Comparison of ENCODE assay signal across 23 cellular contexts in the genomic region with DNA sequence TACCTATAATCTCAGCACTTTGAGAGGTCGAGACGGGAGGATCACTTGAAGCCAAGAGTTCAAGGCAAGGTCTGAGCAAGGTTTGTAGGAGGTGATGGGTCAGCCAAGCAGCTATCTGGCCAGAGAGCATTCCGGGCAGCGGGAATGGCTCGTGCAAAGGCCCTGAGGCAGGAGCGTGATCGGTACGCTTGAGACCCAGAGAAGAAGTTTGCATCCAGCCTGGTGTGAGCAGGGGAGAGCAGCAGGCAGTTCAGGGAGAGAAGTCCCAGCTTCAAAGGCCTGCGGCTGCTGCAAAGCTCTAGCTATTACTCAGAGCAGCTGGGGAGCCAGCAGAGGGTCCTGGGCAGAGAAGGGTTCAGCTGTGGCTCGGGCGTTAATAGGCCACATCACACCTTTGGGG. TPM values are rescaled to one million over a fixed set of nuclear protein-coding genes. Genes with fewer than 3 reads are reported as not detected.
DNase-seq lines count a peak whose midpoint lies in the region; ATAC-seq, FAIRE-seq and TF ChIP-seq lines count a peak whose summit lies in the region.
"Had no signal": no experiment of that assay in that cellular context is flagged by ENCODE, and none has a peak within 500 bp of the region (broad histone marks: within the 10 kb centered on the region; RNA-seq: fewer than 3 reads in every experiment).

No MANE protein-coding gene starts in this region.

- H3K79me2 ChIP-seq in HepG2 (ENCODE audit: insufficient read depth, low read length) = no peaks in the 10 kb centered on the region

- ATAC-seq in HepG2 (no peak), right lobe of liver (no peak), HG02970 (IDR thresholded peaks at IDR 0.05; ENCODE audit: low FRiP score, unreplicated experiment) (no peak)
- no peak for ATAC-seq in stimulated activated effector memory CD8-positive, alpha-beta T cell treated with anti-CD3 and anti-CD28 coated beads, Interleukin-12 subunit alpha, Interleukin-12 subunit beta, amount 100 ng/mL, for 72 hours
- ATAC-seq: A549, GM12878 had no signal

- H3K4me3 ChIP-seq in HepG2 (replicated peaks in 1 of 3; ENCODE audit: insufficient read depth in 1 of 3, low read depth in 2 of 3, low read length in 3 of 3) (no peak overlapping the region), right lobe of liver (no peak overlapping the region), coronary artery (no peak overlapping the region), neuronal stem cell (ENCODE audit: low read length in 2 of 2) (peak overlapping the region in 1 of 2 donors; percentile 20)
- H3K4me3 ChIP-seq: A549, GM12878 had no signal

- peaks cover 6% of the 10 kb centered on the region for H3K4me1 Mint-ChIP-seq in stimulated activated effector memory CD8-positive, alpha-beta T cell treated with anti-CD3 and anti-CD28 coated beads, Interleukin-12 subunit alpha, Interleukin-12 subunit beta, amount 100 ng/mL, for 72 hours

- H2BK12ac ChIP-seq in neuronal stem cell (ENCODE audit: low read length) = peak overlapping the region; percentile 22

- no peak overlapping the region for H3K27ac ChIP-seq in HepG2 (ENCODE audit: extremely low read length, insufficient read depth, low read length)
- H3K27ac ChIP-seq in right lobe of liver = no peak overlapping the region
- H3K27ac ChIP-seq in coronary artery = no peak overlapping the region
- H3K27ac ChIP-seq in neuronal stem cell (replicated peaks; ENCODE audit: low read length) = no peak overlapping the region
- H3K27ac ChIP-seq: 22Rv1, A549, C4-2B, HL-60 had no signal

- no peak overlapping the region for H2AK5ac ChIP-seq in neuronal stem cell (ENCODE audit: low read depth, low read length)

- TF ChIP-seq CTCF in HepG2 (CRISPR knock-in tag; IDR thresholded peaks at IDR 0.05) (no peak), right lobe of liver (IDR thresholded peaks at IDR 0.05) (no peak), coronary artery (IDR thresholded peaks at IDR 0.05) (no peak)

- CTCF ChIA-PET in HepG2 (lab: Yijun Ruan, JAX; ENCODE audit: low intra/inter-chr PET ratio, low total read pairs) = no interaction called here

- no peaks in the 10 kb centered on the region for H3K36me3 ChIP-seq in HepG2 (replicated peaks in 1 of 2; ENCODE audit: control insufficient read depth in 1 of 2, insufficient read depth in 2 of 2, low read length in 2 of 2)
- H3K36me3 ChIP-seq in right lobe of liver = no peaks in the 10 kb centered on the region
- H3K36me3 ChIP-seq in neuronal stem cell (replicated peaks in 1 of 2; ENCODE audit: control insufficient read depth in 2 of 2, insufficient read depth in 2 of 2, low read length in 2 of 2) = no peaks in the 10 kb centered on the region

- intact Hi-C loops in HepG2 (cut with micrococcal nuclease; ENCODE audit: unreplicated experiment) = loop anchor here (10.0 kb wide), 1 partner anchor 184 kb away; no protein-coding TSS in a partner anchor
- intact Hi-C loops in right lobe of liver (cut with DNase I) = no loop called here

- WGBS in HepG2 (ENCODE audit: low lambda C conversion rate) = 63% methylated on average over 11 of the region's 11 CpGs
- 87% methylated on average over 9 of the region's 11 CpGs for WGBS in right lobe of liver (ENCODE audit: insufficient coverage, low coverage, low lambda C conversion rate, missing lambda C conversion rate)
- WGBS in neuronal stem cell (ENCODE audit: extremely low coverage in 2 of 2, insufficient read length in 2 of 2, insufficient replicate concordance in 1 of 2), 2 donors = no CpG with 5 or more reads among the region's 11 CpGs

- no peak overlapping the region for H3K4ac ChIP-seq in neuronal stem cell (ENCODE audit: low read length)

- no peak overlapping the region for H4K8ac ChIP-seq in neuronal stem cell (ENCODE audit: low read depth, low read length)

- no peak for FAIRE-seq in HepG2 (lab: Jason Lieb, UNC)
- FAIRE-seq: A549, GM12878 had no signal

- H2BK120ac ChIP-seq in neuronal stem cell (ENCODE audit: low read depth, low read length) = no peak overlapping the region

- H2AFZ ChIP-seq in HepG2 (ENCODE audit: low read length) (no peak overlapping the region), neuronal stem cell (ENCODE audit: low read length) (no peak overlapping the region)

- BruUV-seq in HepG2 (replicated peaks; lab: Mats Ljungman, UMichigan) = no TSS peak

- H3K9ac ChIP-seq in HepG2 (ENCODE audit: insufficient read depth, low read depth, low read length) = no peak overlapping the region
- H3K9ac ChIP-seq in neuronal stem cell (ENCODE audit: low read depth, low read length, poor library complexity) = no peak overlapping the region

- no peaks in the 10 kb centered on the region for H3K36me3 Mint-ChIP-seq in stimulated activated effector memory CD8-positive, alpha-beta T cell treated with anti-CD3 and anti-CD28 coated beads, Interleukin-12 subunit alpha, Interleukin-12 subunit beta, amount 100 ng/mL, for 72 hours

- H3K79me1 ChIP-seq in neuronal stem cell (ENCODE audit: low read depth, low read length) = no peaks in the 10 kb centered on the region

- H3K27me3 ChIP-seq in HepG2 (ENCODE audit: control insufficient read depth in 1 of 2, insufficient read depth in 2 of 2, low read length in 2 of 2) (peaks cover 0 to 10% of the 10 kb centered on the region in 2 experiments; a peak in 3 of 5 replicates), right lobe of liver (no peaks in the 10 kb centered on the region), neuronal stem cell (ENCODE audit: control insufficient read depth in 3 of 3, insufficient read depth in 3 of 3, low read depth in 1 of 3, low read length in 3 of 3) (peaks cover 0 to 11% (median 0%) of the 10 kb centered on the region in 3 experiments)

- no peak overlapping the region for H3K4me3 Mint-ChIP-seq in stimulated activated effector memory CD8-positive, alpha-beta T cell treated with anti-CD3 and anti-CD28 coated beads, Interleukin-12 subunit alpha, Interleukin-12 subunit beta, amount 100 ng/mL, for 72 hours
- H3K4me3 Mint-ChIP-seq: CD4-positive, alpha-beta T cell; H9 had no signal

- DNase-seq in HepG2 (ENCODE audit: low spot score) (no peak), right lobe of liver (no peak), coronary artery (ENCODE audit: low spot score) (peak; percentile 55), neuronal stem cell (ENCODE audit: low spot score) (no peak), NAMALWA (ENCODE audit: low spot score) (no peak), NCI-H2227 (lab: John Stamatoyannopoulos, UW; ENCODE audit: unreplicated experiment) (no peak)
- no peak for DNase-seq in stimulated activated effector memory CD8-positive, alpha-beta T cell treated with anti-CD3 and anti-CD28 coated beads, Interleukin-12 subunit alpha, Interleukin-12 subunit beta, amount 100 ng/mL, for 72 hours (ENCODE audit: low spot score in 2 of 2)
- DNase-seq: AML-193; CD4-positive, alpha-beta T cell; DMS79 treated with DMSO at 0.1 percent for 48 hours; GF-D8; GOT3; H9; IMR-90; KBM-7 had no signal

- no peak for TF ChIP-seq EP300 in HepG2 (IDR thresholded peaks at IDR 0.05; ENCODE audit: low read depth in 2 of 2, low read length in 2 of 2)
- TF ChIP-seq EP300 in HepG2 (CRISPR knock-in tag; IDR thresholded peaks at IDR 0.05; ENCODE audit: borderline replicate concordance) = no peak

- no peaks in the 10 kb centered on the region for H4K20me1 ChIP-seq in HepG2 (ENCODE audit: insufficient read depth, low read length)

- no peaks in the 10 kb centered on the region for H3K9me3 ChIP-seq in HepG2 (ENCODE audit: low read length)
- no peaks in the 10 kb centered on the region for H3K9me3 ChIP-seq in right lobe of liver
- H3K9me3 ChIP-seq in neuronal stem cell (replicated peaks in 1 of 2; ENCODE audit: control insufficient read depth in 2 of 2, insufficient read depth in 1 of 2, low read depth in 1 of 2, low read length in 2 of 2) = no peaks in the 10 kb centered on the region
- H3K9me3 ChIP-seq: A549 had no signal

- H4K91ac ChIP-seq in neuronal stem cell (ENCODE audit: low read depth, low read length, poor library complexity) = no peak overlapping the region

- no peak overlapping the region for H3K4me2 ChIP-seq in HepG2 (ENCODE audit: low read depth, low read length)
- no peak overlapping the region for H3K4me2 ChIP-seq in neuronal stem cell (ENCODE audit: insufficient read depth, low read length, poor library complexity, severe bottlenecking)
- H3K4me2 ChIP-seq: A549 had no signal

- POLR2A ChIA-PET in HepG2 (lab: Yijun Ruan, JAX) = no interaction called here

- H3K4me1 ChIP-seq in HepG2 (ENCODE audit: insufficient read depth, low read length) (peaks cover 49% of the 10 kb centered on the region), right lobe of liver (no peaks in the 10 kb centered on the region), neuronal stem cell (ENCODE audit: control insufficient read depth in 2 of 2, insufficient read depth in 1 of 2, low read depth in 1 of 2, low read length in 2 of 2) (peaks cover 0 to 2% of the 10 kb centered on the region in 2 donors)
- H3K4me1 ChIP-seq: A549 had no signal

- no peaks in the 10 kb centered on the region for H3K9me3 Mint-ChIP-seq in stimulated activated effector memory CD8-positive, alpha-beta T cell treated with anti-CD3 and anti-CD28 coated beads, Interleukin-12 subunit alpha, Interleukin-12 subunit beta, amount 100 ng/mL, for 72 hours
- H3K9me3 Mint-ChIP-seq: CD4-positive, alpha-beta T cell; H9 had no signal

- H2BK5ac ChIP-seq in neuronal stem cell (ENCODE audit: low read length) = no peak overlapping the region

- no peak overlapping the region for H3K14ac ChIP-seq in neuronal stem cell (ENCODE audit: low read length)

- peak overlapping the region; percentile 58 for H3K18ac ChIP-seq in neuronal stem cell (ENCODE audit: low read length)

- H2BK15ac ChIP-seq in neuronal stem cell (ENCODE audit: low read length) = no peak overlapping the region

- TF ChIP-seq POLR2A in HepG2 (IDR thresholded peaks at IDR 0.05; ENCODE audit: insufficient read depth in 1 of 2, low read depth in 2 of 2, low read length in 2 of 2) (no peak), right lobe of liver (IDR thresholded peaks at IDR 0.05) (no peak)

- peak overlapping the region; percentile 49 for H3K27ac Mint-ChIP-seq in stimulated activated effector memory CD8-positive, alpha-beta T cell treated with anti-CD3 and anti-CD28 coated beads, Interleukin-12 subunit alpha, Interleukin-12 subunit beta, amount 100 ng/mL, for 72 hours
- H3K27ac Mint-ChIP-seq: CD4-positive, alpha-beta T cell; H9 had no signal

- H3K23ac ChIP-seq in neuronal stem cell (ENCODE audit: low read depth, low read length, poor library complexity) = no peak overlapping the region

- no peak for TF ChIP-seq RAD21 in HepG2 (CRISPR knock-in tag; IDR thresholded peaks at IDR 0.05)

- in situ Hi-C loops in HepG2 (cut with HindIII; ENCODE audit: extremely low pct_ligation_motif_present, low pct_unique_long_range_greater_than_20kb) = no loop called here

RNA-seq across cellular contexts. Expression of a gene that starts 5.1 kb away (rescaled TPM):
- total RNA-seq in HepG2 (2016; rRNA removed; fragmentation: Illumina TruSeq; extraction: Trizol) (3.5 and 4.0 TPM in 2 replicates), right lobe of liver (not detected)
- 1.8 and 2.0 TPM in 2 replicates for total RNA-seq in HepG2 (2016; cell fraction: cytosol; rRNA removed; fragmentation: Illumina TruSeq; extraction: Trizol; ENCODE audit: low read depth)
- total RNA-seq in HepG2 (2016; cell fraction: insoluble cytoplasmic fraction; rRNA removed; fragmentation: Illumina TruSeq; extraction: Trizol) = 3.9 and 4.6 TPM in 2 replicates
- total RNA-seq in HepG2 (2016; cell fraction: membrane; rRNA removed; fragmentation: Illumina TruSeq; extraction: Trizol) = 2.3 and 2.5 TPM in 2 replicates
- 2.1 and 2.3 TPM in 2 replicates for total RNA-seq in HepG2 (2016; cell fraction: nucleus; rRNA removed; fragmentation: Illumina TruSeq; extraction: Trizol)
- 10.5 and 12.8 TPM in 2 replicates for polyA plus RNA-seq in HepG2 (2011; rRNA removed)
- polyA plus RNA-seq in HepG2 (2011; cell fraction: cytosol; rRNA removed) = 6.1 and 9.4 TPM in 2 replicates
- 6.1 and 6.7 TPM in 2 replicates for polyA plus RNA-seq in HepG2 (2011; cell fraction: nucleus; rRNA removed)
- 5.5 and 6.6 TPM in 2 replicates for polyA plus RNA-seq in HepG2 (2012)
- 1.3 and 1.6 TPM in 2 replicates for polyA plus RNA-seq in HepG2 (2016; cell fraction: cytosol; fragmentation: Illumina TruSeq; extraction: Trizol; ENCODE audit: low read depth)
- polyA plus RNA-seq in HepG2 (2016; cell fraction: insoluble cytoplasmic fraction; fragmentation: Illumina TruSeq; extraction: Trizol; ENCODE audit: low read depth) = 4.9 and 5.4 TPM in 2 replicates
- 1.8 TPM in 2 replicates for polyA plus RNA-seq in HepG2 (2016; cell fraction: membrane; fragmentation: Illumina TruSeq; extraction: Trizol; ENCODE audit: low read depth)
- polyA plus RNA-seq in HepG2 (2016; cell fraction: nucleus; fragmentation: Illumina TruSeq; extraction: Trizol; ENCODE audit: insufficient read depth, low read depth) = 2.9 and 3.2 TPM in 2 replicates
- polyA minus RNA-seq in HepG2 (2011; rRNA and poly(A)+ RNA removed; ENCODE audit: low replicate concordance) = 14.4 TPM in 1 of 2 replicates, not detected in the other
- 4.5 and 6.6 TPM in 2 replicates for polyA minus RNA-seq in HepG2 (2011; cell fraction: cytosol; rRNA and poly(A)+ RNA removed)
- polyA minus RNA-seq in HepG2 (2011; cell fraction: nucleus; rRNA and poly(A)+ RNA removed) = 11.3 and 12.3 TPM in 2 replicates
- not detected for polyA plus RNA-seq in neuronal stem cell (2013, experiment 1 of 2)
- not detected for polyA plus RNA-seq in neuronal stem cell (2013, experiment 2 of 2)
- total RNA-seq: CD4-positive, alpha-beta T cell; GM12878; H9; HT1080; IMR-90 had no signal
- polyA plus RNA-seq: A549, BJ, GM12878, IMR-90 had no signal

RNA-seq across cellular contexts. Expression of a gene that starts 18.9 kb away (rescaled TPM):
- total RNA-seq in HepG2 (2016; rRNA removed; fragmentation: Illumina TruSeq; extraction: Trizol) (not detected in 2 replicates), right lobe of liver (1 to 10 TPM in 4 of 6 experiments, under 1 TPM in 2; 0.54 to 2.0 (median 1.2) TPM)
- not detected in 2 replicates for total RNA-seq in HepG2 (2016; cell fraction: cytosol; rRNA removed; fragmentation: Illumina TruSeq; extraction: Trizol; ENCODE audit: low read depth)
- total RNA-seq in HepG2 (2016; cell fraction: insoluble cytoplasmic fraction; rRNA removed; fragmentation: Illumina TruSeq; extraction: Trizol) = not detected in 2 replicates
- not detected in 2 replicates for total RNA-seq in HepG2 (2016; cell fraction: membrane; rRNA removed; fragmentation: Illumina TruSeq; extraction: Trizol)
- total RNA-seq in HepG2 (2016; cell fraction: nucleus; rRNA removed; fragmentation: Illumina TruSeq; extraction: Trizol) = not detected in 2 replicates
- 0.10 and 0.20 TPM in 2 replicates for polyA plus RNA-seq in HepG2 (2011; rRNA removed)
- 0.05 and 0.16 TPM in 2 replicates for polyA plus RNA-seq in HepG2 (2011; cell fraction: cytosol; rRNA removed)
- 0.31 and 0.32 TPM in 2 replicates for polyA plus RNA-seq in HepG2 (2011; cell fraction: nucleus; rRNA removed)
- 0.20 TPM in 2 replicates for polyA plus RNA-seq in HepG2 (2012)
- not detected in 2 replicates for polyA plus RNA-seq in HepG2 (2016; cell fraction: cytosol; fragmentation: Illumina TruSeq; extraction: Trizol; ENCODE audit: low read depth)
- polyA plus RNA-seq in HepG2 (2016; cell fraction: insoluble cytoplasmic fraction; fragmentation: Illumina TruSeq; extraction: Trizol; ENCODE audit: low read depth) = not detected in 2 replicates
- not detected in 2 replicates for polyA plus RNA-seq in HepG2 (2016; cell fraction: membrane; fragmentation: Illumina TruSeq; extraction: Trizol; ENCODE audit: low read depth)
- not detected in 2 replicates for polyA plus RNA-seq in HepG2 (2016; cell fraction: nucleus; fragmentation: Illumina TruSeq; extraction: Trizol; ENCODE audit: insufficient read depth, low read depth)
- 0.47 TPM in 1 of 2 replicates, not detected in the other for polyA minus RNA-seq in HepG2 (2011; rRNA and poly(A)+ RNA removed; ENCODE audit: low replicate concordance)
- not detected in 2 replicates for polyA minus RNA-seq in HepG2 (2011; cell fraction: cytosol; rRNA and poly(A)+ RNA removed)
- polyA minus RNA-seq in HepG2 (2011; cell fraction: nucleus; rRNA and poly(A)+ RNA removed) = 0.50 TPM in 1 of 2 replicates, not detected in the other
- polyA plus RNA-seq in neuronal stem cell (2013, experiment 1 of 2) = not detected
- not detected for polyA plus RNA-seq in neuronal stem cell (2013, experiment 2 of 2)
- total RNA-seq: CD4-positive, alpha-beta T cell; GM12878; H9; HT1080 had no signal
- polyA plus RNA-seq: A549 had no signal

RNA-seq across cellular contexts. Expression of a gene that starts 22.9 kb away (rescaled TPM):
- total RNA-seq in HepG2 (2016; rRNA removed; fragmentation: Illumina TruSeq; extraction: Trizol) = not detected in 2 replicates
- total RNA-seq in HepG2 (2016; cell fraction: cytosol; rRNA removed; fragmentation: Illumina TruSeq; extraction: Trizol; ENCODE audit: low read depth) = not detected in 2 replicates
- total RNA-seq in HepG2 (2016; cell fraction: insoluble cytoplasmic fraction; rRNA removed; fragmentation: Illumina TruSeq; extraction: Trizol) = not detected in 2 replicates
- not detected in 2 replicates for total RNA-seq in HepG2 (2016; cell fraction: membrane; rRNA removed; fragmentation: Illumina TruSeq; extraction: Trizol)
- total RNA-seq in HepG2 (2016; cell fraction: nucleus; rRNA removed; fragmentation: Illumina TruSeq; extraction: Trizol) = not detected in 2 replicates
- polyA plus RNA-seq in HepG2 (2011; rRNA removed) = 0.03 and 0.07 TPM in 2 replicates
- not detected in 2 replicates for polyA plus RNA-seq in HepG2 (2011; cell fraction: cytosol; rRNA removed)
- polyA plus RNA-seq in HepG2 (2011; cell fraction: nucleus; rRNA removed) = 0.47 and 1.8 TPM in 2 replicates
- polyA plus RNA-seq in HepG2 (2012) = 0.25 TPM in 1 of 2 replicates, not detected in the other
- polyA plus RNA-seq in HepG2 (2016; cell fraction: cytosol; fragmentation: Illumina TruSeq; extraction: Trizol; ENCODE audit: low read depth) = not detected in 2 replicates
- not detected in 2 replicates for polyA plus RNA-seq in HepG2 (2016; cell fraction: insoluble cytoplasmic fraction; fragmentation: Illumina TruSeq; extraction: Trizol; ENCODE audit: low read depth)
- not detected in 2 replicates for polyA plus RNA-seq in HepG2 (2016; cell fraction: membrane; fragmentation: Illumina TruSeq; extraction: Trizol; ENCODE audit: low read depth)
- polyA plus RNA-seq in HepG2 (2016; cell fraction: nucleus; fragmentation: Illumina TruSeq; extraction: Trizol; ENCODE audit: insufficient read depth, low read depth) = not detected in 2 replicates
- 0.88 TPM in 1 of 2 replicates, not detected in the other for polyA minus RNA-seq in HepG2 (2011; rRNA and poly(A)+ RNA removed; ENCODE audit: low replicate concordance)
- polyA minus RNA-seq in HepG2 (2011; cell fraction: cytosol; rRNA and poly(A)+ RNA removed) = not detected in 2 replicates
- polyA minus RNA-seq in HepG2 (2011; cell fraction: nucleus; rRNA and poly(A)+ RNA removed) = 0.75 and 2.3 TPM in 2 replicates
- total RNA-seq in right lobe of liver = under 1 TPM in 2 of 6 experiments, not detected in 4; 0.43 to 0.47 TPM
- 0.13 TPM for polyA plus RNA-seq in neuronal stem cell (2013, experiment 1 of 2)
- 0.08 TPM for polyA plus RNA-seq in neuronal stem cell (2013, experiment 2 of 2)
- total RNA-seq: CD4-positive, alpha-beta T cell; GM12878; HT1080; IMR-90 had no signal

RNA-seq across cellular contexts. Expression of a gene that starts 23.0 kb away (rescaled TPM):
- total RNA-seq in HepG2 (2016; rRNA removed; fragmentation: Illumina TruSeq; extraction: Trizol) (10.1 and 16.7 TPM in 2 replicates), right lobe of liver (10 to 100 TPM in 4 of 6 experiments, 1 to 10 TPM in 2; 9.2 to 13.3 (median 11.0) TPM)
- 7.6 and 9.2 TPM in 2 replicates for total RNA-seq in HepG2 (2016; cell fraction: cytosol; rRNA removed; fragmentation: Illumina TruSeq; extraction: Trizol; ENCODE audit: low read depth)
- 11.2 and 19.1 TPM in 2 replicates for total RNA-seq in HepG2 (2016; cell fraction: insoluble cytoplasmic fraction; rRNA removed; fragmentation: Illumina TruSeq; extraction: Trizol)
- total RNA-seq in HepG2 (2016; cell fraction: membrane; rRNA removed; fragmentation: Illumina TruSeq; extraction: Trizol) = 9.9 and 11.1 TPM in 2 replicates
- total RNA-seq in HepG2 (2016; cell fraction: nucleus; rRNA removed; fragmentation: Illumina TruSeq; extraction: Trizol) = 17.0 and 18.5 TPM in 2 replicates
- polyA plus RNA-seq in HepG2 (2011; rRNA removed) = 17.0 and 21.0 TPM in 2 replicates
- polyA plus RNA-seq in HepG2 (2011; cell fraction: cytosol; rRNA removed) = 10.1 and 18.8 TPM in 2 replicates
- polyA plus RNA-seq in HepG2 (2011; cell fraction: nucleus; rRNA removed) = 96.3 and 129 TPM in 2 replicates
- polyA plus RNA-seq in HepG2 (2012) = 7.7 and 12.7 TPM in 2 replicates
- polyA plus RNA-seq in HepG2 (2016; cell fraction: cytosol; fragmentation: Illumina TruSeq; extraction: Trizol; ENCODE audit: low read depth) = 3.5 and 3.6 TPM in 2 replicates
- 11.1 and 12.0 TPM in 2 replicates for polyA plus RNA-seq in HepG2 (2016; cell fraction: insoluble cytoplasmic fraction; fragmentation: Illumina TruSeq; extraction: Trizol; ENCODE audit: low read depth)
- 6.7 and 7.4 TPM in 2 replicates for polyA plus RNA-seq in HepG2 (2016; cell fraction: membrane; fragmentation: Illumina TruSeq; extraction: Trizol; ENCODE audit: low read depth)
- polyA plus RNA-seq in HepG2 (2016; cell fraction: nucleus; fragmentation: Illumina TruSeq; extraction: Trizol; ENCODE audit: insufficient read depth, low read depth) = 36.9 and 37.2 TPM in 2 replicates
- polyA minus RNA-seq in HepG2 (2011; rRNA and poly(A)+ RNA removed; ENCODE audit: low replicate concordance) = 46.0 and 46.5 TPM in 2 replicates
- 6.1 and 9.8 TPM in 2 replicates for polyA minus RNA-seq in HepG2 (2011; cell fraction: cytosol; rRNA and poly(A)+ RNA removed)
- polyA minus RNA-seq in HepG2 (2011; cell fraction: nucleus; rRNA and poly(A)+ RNA removed) = 14.4 and 22.9 TPM in 2 replicates
- polyA plus RNA-seq in neuronal stem cell (2013, experiment 1 of 2) = 26.5 TPM
- 28.4 TPM for polyA plus RNA-seq in neuronal stem cell (2013, experiment 2 of 2)

RNA-seq across cellular contexts. Expression of a gene that starts 44.7 kb away (rescaled TPM):
- not detected in 2 replicates for total RNA-seq in HepG2 (2016; rRNA removed; fragmentation: Illumina TruSeq; extraction: Trizol)
- total RNA-seq in HepG2 (2016; cell fraction: cytosol; rRNA removed; fragmentation: Illumina TruSeq; extraction: Trizol; ENCODE audit: low read depth) = not detected in 2 replicates
- not detected in 2 replicates for total RNA-seq in HepG2 (2016; cell fraction: insoluble cytoplasmic fraction; rRNA removed; fragmentation: Illumina TruSeq; extraction: Trizol)
- total RNA-seq in HepG2 (2016; cell fraction: membrane; rRNA removed; fragmentation: Illumina TruSeq; extraction: Trizol) = not detected in 2 replicates
- total RNA-seq in HepG2 (2016; cell fraction: nucleus; rRNA removed; fragmentation: Illumina TruSeq; extraction: Trizol) = not detected in 2 replicates
- polyA plus RNA-seq in HepG2 (2011; rRNA removed) = 0.04 TPM in 1 of 2 replicates, not detected in the other
- polyA plus RNA-seq in HepG2 (2011; cell fraction: cytosol; rRNA removed) = not detected in 2 replicates
- polyA plus RNA-seq in HepG2 (2011; cell fraction: nucleus; rRNA removed) = 0.09 and 0.13 TPM in 2 replicates
- polyA plus RNA-seq in HepG2 (2012) = 0.08 TPM in 1 of 2 replicates, not detected in the other
- not detected in 2 replicates for polyA plus RNA-seq in HepG2 (2016; cell fraction: cytosol; fragmentation: Illumina TruSeq; extraction: Trizol; ENCODE audit: low read depth)
- not detected in 2 replicates for polyA plus RNA-seq in HepG2 (2016; cell fraction: insoluble cytoplasmic fraction; fragmentation: Illumina TruSeq; extraction: Trizol; ENCODE audit: low read depth)
- polyA plus RNA-seq in HepG2 (2016; cell fraction: membrane; fragmentation: Illumina TruSeq; extraction: Trizol; ENCODE audit: low read depth) = not detected in 2 replicates
- polyA plus RNA-seq in HepG2 (2016; cell fraction: nucleus; fragmentation: Illumina TruSeq; extraction: Trizol; ENCODE audit: insufficient read depth, low read depth) = not detected in 2 replicates
- polyA minus RNA-seq in HepG2 (2011; rRNA and poly(A)+ RNA removed; ENCODE audit: low replicate concordance) = not detected in 2 replicates
- polyA minus RNA-seq in HepG2 (2011; cell fraction: cytosol; rRNA and poly(A)+ RNA removed) = not detected in 2 replicates
- not detected in 2 replicates for polyA minus RNA-seq in HepG2 (2011; cell fraction: nucleus; rRNA and poly(A)+ RNA removed)
- total RNA-seq in right lobe of liver = not detected
- polyA plus RNA-seq in neuronal stem cell (2013, experiment 1 of 2) = 2.9 TPM
- polyA plus RNA-seq in neuronal stem cell (2013, experiment 2 of 2) = 2.7 TPM
- total RNA-seq: CD4-positive, alpha-beta T cell; GM12878; HT1080; IMR-90 had no signal
